In the genomic region with DNA sequence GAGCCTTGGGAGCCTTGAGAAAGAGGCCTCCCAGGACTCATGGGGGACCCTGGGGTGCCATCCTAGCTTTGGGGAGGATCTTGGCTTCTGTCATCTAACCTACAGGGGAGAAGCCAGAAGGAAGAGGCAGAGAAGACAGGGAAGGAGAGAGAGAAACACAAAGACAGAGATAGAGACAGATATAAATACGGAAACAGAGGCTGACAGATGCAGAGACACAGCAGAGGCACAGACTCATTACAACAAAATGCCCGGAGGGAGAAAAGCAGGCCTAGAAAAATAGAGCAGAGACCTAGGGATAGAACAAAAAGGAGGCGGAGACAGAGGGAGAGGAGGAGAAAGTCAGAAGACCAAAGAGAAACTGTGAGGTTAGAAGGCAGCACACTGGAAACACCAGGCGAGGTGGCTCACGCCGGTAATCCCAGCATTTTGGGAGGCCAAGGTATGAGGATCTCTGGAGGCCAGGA, we compare ENCODE assay signal across 12 cellular contexts. TPM values are rescaled to one million over a fixed set of nuclear protein-coding genes. Genes with fewer than 3 reads are reported as not detected.
A peak's percentile ranks its signal among the peaks of the same experiment; 100 is the strongest.
DNase-seq lines count a peak whose midpoint lies in the region; ATAC-seq, FAIRE-seq and TF ChIP-seq lines count a peak whose summit lies in the region.
"Had no signal": no experiment of that assay in that cellular context is flagged by ENCODE, and none has a peak within 500 bp of the region (broad histone marks: within the 10 kb centered on the region; RNA-seq: fewer than 3 reads in every experiment).

No MANE protein-coding gene starts in this region.

- ATAC-seq in heart right ventricle (no peak), left cardiac atrium (no peak), GM18861 (IDR thresholded peaks at IDR 0.05; ENCODE audit: unreplicated experiment) (no peak)

- H3K79me2 ChIP-seq in H1 (ENCODE audit: control insufficient read depth in 1 of 2, insufficient read depth in 2 of 2, low read length in 2 of 2) = no peaks in the 10 kb centered on the region

- H3K4me3 ChIP-seq in heart right ventricle (peak overlapping the region in 9 of 10 donors; percentile 62 to 82 (median 71)), H1 (ENCODE audit: extremely low read depth in 1 of 4, insufficient read depth in 2 of 4, low read depth in 3 of 4, low read length in 4 of 4) (no peak overlapping the region), muscle layer of duodenum (ENCODE audit: low read depth in 1 of 2, low read length in 2 of 2) (peak overlapping the region in 1 of 2 donors; percentile 47), urinary bladder (ENCODE audit: low read depth, low read length) (no peak overlapping the region)

- H2AFZ ChIP-seq in H1 (ENCODE audit: low read length) = no peak overlapping the region

- no peak for FAIRE-seq in H1 (lab: Jason Lieb, UNC)

- no peak for DNase-seq in heart right ventricle
- no peak for DNase-seq in left cardiac atrium
- DNase-seq in H1 (ENCODE audit: low read depth in 1 of 2, low spot score in 2 of 2) = no peak
- no peak for DNase-seq in NCI-H2107 treated with DMSO at 0.1 percent for 48 hours (lab: John Stamatoyannopoulos, UW; ENCODE audit: unreplicated experiment)
- DNase-seq in NCI-H774 (lab: John Stamatoyannopoulos, UW) = no peak
- DNase-seq: cerebellar nuclear complex, KBM-7 had no signal

- H4K20me1 ChIP-seq in H1 (replicated peaks in 1 of 2; ENCODE audit: control insufficient read depth in 1 of 2, insufficient read depth in 2 of 2, low read length in 2 of 2) = no peaks in the 10 kb centered on the region

- H4K5ac ChIP-seq in H1 (ENCODE audit: insufficient read length, low read depth, low read length) = no peak overlapping the region

- H3K14ac ChIP-seq in H1 (ENCODE audit: insufficient read length) = no peak overlapping the region

- no peak overlapping the region for H3K18ac ChIP-seq in H1 (ENCODE audit: extremely low read depth, low read length)

- no peak overlapping the region for H2BK15ac ChIP-seq in H1 (ENCODE audit: low read length)

- CTCF ChIA-PET in H1 (lab: Charles Lee; ENCODE audit: partially characterized antibody) = interaction anchor here (1.0 to 31.4 kb wide), 9 partner anchors 19 to 271 kb away, joined by 3 to 719 read pairs (median 158); partner anchors contain the start of genes INSRR, LRRC71 and NTRK1

- H2BK20ac ChIP-seq in H1 (ENCODE audit: low read length) = no peak overlapping the region

- no peak overlapping the region for H3K56ac ChIP-seq in H1 (replicated peaks; ENCODE audit: insufficient read length, low read depth, low read length)

- no peak overlapping the region for H4K91ac ChIP-seq in H1 (replicated peaks; ENCODE audit: insufficient read length, low read length)

- no peak for TF ChIP-seq EP300 in H1 (IDR thresholded peaks at IDR 0.05; ENCODE audit: borderline replicate concordance in 1 of 2, low read depth in 2 of 2, low read length in 2 of 2)

- H2BK120ac ChIP-seq in H1 (replicated peaks; ENCODE audit: low read depth, low read length) = no peak overlapping the region

- intact Hi-C loops in heart right ventricle (cut with DNase I) = loop anchor here in 1 of 10 donors (10.0 kb wide), 1 partner anchor 231 kb away; no protein-coding TSS in a partner anchor
- intact Hi-C loops in left cardiac atrium (cut with DNase I) = no loop called here

- no peaks in the 10 kb centered on the region for H3K79me1 ChIP-seq in H1 (ENCODE audit: low read depth, low read length)

- H4K8ac ChIP-seq in H1 (ENCODE audit: extremely low read depth, insufficient read depth, low read length) = no peak overlapping the region

- H3K9me3 ChIP-seq in heart right ventricle = no peaks in the 10 kb centered on the region
- H3K9me3 ChIP-seq in H1 (ENCODE audit: insufficient read depth in 2 of 2, low read depth in 1 of 2, low read length in 1 of 2) = no peaks in the 10 kb centered on the region
- H3K9me3 ChIP-seq in muscle layer of duodenum (ENCODE audit: control insufficient read depth in 1 of 2, low read length in 2 of 2) = no peaks in the 10 kb centered on the region

- TF ChIP-seq POLR2A in H1 (IDR thresholded peaks at IDR 0.05; ENCODE audit: control extremely low read depth in 1 of 2, low read depth in 2 of 2, low read length in 2 of 2) = no peak

- H3K23ac ChIP-seq in H1 (ENCODE audit: insufficient read length) = no peak overlapping the region

- H3K4me2 ChIP-seq in H1 (ENCODE audit: insufficient read depth in 1 of 2, low read depth in 2 of 2, low read length in 2 of 2) = no peak overlapping the region

- peaks cover 0 to 43% (median 9%) of the 10 kb centered on the region in 7 donors for H3K27me3 ChIP-seq in heart right ventricle
- peaks cover 8 to 47% (median 40%) of the 10 kb centered on the region in 4 experiments for H3K27me3 ChIP-seq in H1 (replicated peaks in 1 of 4; ENCODE audit: control insufficient read depth in 3 of 4, extremely low read depth in 1 of 4, insufficient read depth in 3 of 4, low read length in 3 of 4)
- H3K27me3 ChIP-seq in muscle layer of duodenum (ENCODE audit: low read depth, low read length) = peaks cover 16% of the 10 kb centered on the region

- TF ChIP-seq CTCF in heart right ventricle (IDR thresholded peaks at IDR 0.05) (no peak), H1 (IDR thresholded peaks at IDR 0.05; ENCODE audit: control extremely low read depth in 1 of 3, insufficient read depth in 1 of 3, low read depth in 1 of 3, low read length in 3 of 3) (no peak)

- no peak overlapping the region for H2AK5ac ChIP-seq in H1 (ENCODE audit: low read depth, low read length)

- H3K27ac ChIP-seq in heart right ventricle = peak overlapping the region; percentile 89 to 98 (median 96)
- H3K27ac ChIP-seq in H1 (ENCODE audit: low read depth, low read length) = no peak overlapping the region
- H3K27ac ChIP-seq in muscle layer of duodenum (ENCODE audit: low read length) = peak overlapping the region; percentile 54
- peak overlapping the region; percentile 25 for H3K27ac ChIP-seq in urinary bladder (ENCODE audit: low read depth)

- H2BK5ac ChIP-seq in H1 (ENCODE audit: low read depth, low read length) = no peak overlapping the region

- POLR2A ChIA-PET in H1 (lab: Charles Lee; ENCODE audit: partially characterized antibody) = interaction anchor here (1.4 to 2.3 kb wide), 3 partner anchors 32 to 170 kb away, joined by 3 to 6 read pairs (median 4); no protein-coding TSS in a partner anchor

- peaks cover 2% of the 10 kb centered on the region; the same call in 1 of the 2 replicates for H3K23me2 ChIP-seq in H1 (ENCODE audit: low read depth, low read length)

- no peak for TF ChIP-seq RAD21 in H1 (IDR thresholded peaks at IDR 0.05 in 1 of 2, conservative IDR thresholded peaks at IDR 0.05 in 1 of 2; ENCODE audit: low read depth in 2 of 2, low read length in 2 of 2)

- H3K36me3 ChIP-seq in heart right ventricle (no peaks in the 10 kb centered on the region), H1 (ENCODE audit: control insufficient read depth in 2 of 4, insufficient read depth in 4 of 4, low read length in 3 of 4) (no peaks in the 10 kb centered on the region), muscle layer of duodenum (ENCODE audit: control insufficient read depth in 1 of 2, insufficient read depth in 2 of 2, low read length in 2 of 2) (no peaks in the 10 kb centered on the region), urinary bladder (ENCODE audit: insufficient read depth) (no peaks in the 10 kb centered on the region)

- H3K9ac ChIP-seq in H1 (replicated peaks in 1 of 4; ENCODE audit: extremely low read depth in 1 of 4, low read depth in 3 of 4, low read length in 3 of 4) = no peak overlapping the region

- H3K4me1 ChIP-seq in heart right ventricle (peaks cover 26 to 86% (median 75%) of the 10 kb centered on the region in 9 donors), H1 (replicated peaks in 1 of 4; ENCODE audit: control insufficient read depth in 3 of 4, insufficient read depth in 4 of 4, low read length in 3 of 4) (peaks cover 0 to 10% (median 5%) of the 10 kb centered on the region in 4 experiments; a peak in 4 of 7 replicates), muscle layer of duodenum (ENCODE audit: control insufficient read depth in 1 of 2, insufficient read depth in 2 of 2, low read length in 2 of 2) (peaks cover 0 to 18% of the 10 kb centered on the region in 2 donors), urinary bladder (ENCODE audit: insufficient read depth) (peaks cover 3% of the 10 kb centered on the region)

- H2BK12ac ChIP-seq in H1 (ENCODE audit: low read depth, low read length) = no peak overlapping the region

- 69 to 72% methylated on average over 6 of the region's 6 CpGs for WGBS in heart right ventricle, 2 donors
- WGBS in H1 (ENCODE audit: extremely low coverage in 1 of 2, insufficient coverage in 1 of 2, insufficient read length in 1 of 2, insufficient replicate concordance in 2 of 2, low coverage in 1 of 2, low lambda C conversion rate in 2 of 2, missing lambda C conversion rate in 1 of 2), 2 experiments = 92% methylated on average over 6 of the region's 6 CpGs; no CpG with 5 or more reads in 1 of the 2 experiments
- whole genome bisulfite sequencing in urinary bladder = 77% methylated on average over 6 of the region's 6 CpGs

- H3K4ac ChIP-seq in H1 (replicated peaks; ENCODE audit: insufficient read length, low read depth, low read length) = no peak overlapping the region

RNA-seq across cellular contexts. Expression of gene PEAR1, which starts 1.9 kb away (rescaled TPM):
- total RNA-seq in heart right ventricle (10 to 100 TPM in 2 of 10 donors, 1 to 10 TPM in 8; 3.8 to 12.4 (median 7.1) TPM), left cardiac atrium (10 to 100 TPM in 1 of 2 donors, 1 to 10 TPM in 1; 7.2 to 10.4 TPM), urinary bladder (9.3 TPM)
- polyA plus RNA-seq in heart right ventricle (10 to 100 TPM in 1 of 2 donors, 1 to 10 TPM in 1; 6.2 to 13.7 TPM), H1 (2011; rRNA removed) (0.63 and 0.77 TPM in 2 replicates), urinary bladder (13.1 TPM)
- 0.71 and 0.82 TPM in 2 replicates for total RNA-seq in H1 (2021; fragmentation: NEBNext Ultra II Directional; extraction: Animal tissue kit (Norgen Biotek cat#: 25700))
- 0.44 TPM for polyA plus RNA-seq in H1 (2011; cell fraction: cytosol; rRNA removed)
- 3.3 TPM for polyA plus RNA-seq in H1 (2011; cell fraction: nucleus; rRNA removed)
- polyA plus RNA-seq in H1 (2012, experiment 1 of 2) = 0.26 to 0.88 TPM (median 0.65 TPM) in 4 replicates
- 0.39 TPM for polyA plus RNA-seq in H1 (2012, experiment 2 of 2)
- polyA plus RNA-seq in H1 (2013, experiment 1 of 2) = 0.53 TPM
- 0.42 TPM for polyA plus RNA-seq in H1 (2013, experiment 2 of 2)
- polyA minus RNA-seq in H1 (2011; rRNA and poly(A)+ RNA removed) = 0.13 and 0.22 TPM in 2 replicates
- 0.37 TPM for polyA minus RNA-seq in H1 (2011; cell fraction: cytosol; rRNA and poly(A)+ RNA removed)
- polyA minus RNA-seq in H1 (2011; cell fraction: nucleus; rRNA and poly(A)+ RNA removed) = 1.5 TPM
- total RNA-seq: progenitor cell of endocrine pancreas had no signal

RNA-seq across cellular contexts. Expression of gene LRRC71, which starts 25.0 kb away (rescaled TPM):
- total RNA-seq in heart right ventricle (under 1 TPM in 3 of 10 donors, not detected in 7; 0.15 to 0.38 (median 0.35) TPM), left cardiac atrium (not detected), urinary bladder (0.16 TPM)
- polyA plus RNA-seq in heart right ventricle (under 1 TPM; 0.06 to 0.51 TPM), H1 (2011; rRNA removed) (0.05 and 0.16 TPM in 2 replicates), urinary bladder (not detected)
- not detected in 2 replicates for total RNA-seq in H1 (2021; fragmentation: NEBNext Ultra II Directional; extraction: Animal tissue kit (Norgen Biotek cat#: 25700))
- polyA plus RNA-seq in H1 (2011; cell fraction: cytosol; rRNA removed) = 0.27 TPM
- 0.46 TPM for polyA plus RNA-seq in H1 (2011; cell fraction: nucleus; rRNA removed)
- 0.12 to 0.59 TPM (median 0.31 TPM) in 4 replicates for polyA plus RNA-seq in H1 (2012, experiment 1 of 2)
- not detected for polyA plus RNA-seq in H1 (2012, experiment 2 of 2)
- 0.12 TPM for polyA plus RNA-seq in H1 (2013, experiment 1 of 2)
- 0.11 TPM for polyA plus RNA-seq in H1 (2013, experiment 2 of 2)
- 0.24 TPM in 1 of 2 replicates, not detected in the other for polyA minus RNA-seq in H1 (2011; rRNA and poly(A)+ RNA removed)
- not detected for polyA minus RNA-seq in H1 (2011; cell fraction: cytosol; rRNA and poly(A)+ RNA removed)
- polyA minus RNA-seq in H1 (2011; cell fraction: nucleus; rRNA and poly(A)+ RNA removed) = not detected
- total RNA-seq: NCI-H460, progenitor cell of endocrine pancreas had no signal

RNA-seq across cellular contexts. Expression of gene NTRK1, which starts 34.8 kb away (rescaled TPM):
- total RNA-seq in heart right ventricle (1 to 10 TPM in 4 of 10 donors, under 1 TPM in 6; 0.15 to 3.7 (median 0.69) TPM), left cardiac atrium (1 to 10 TPM; 2.1 to 2.5 TPM), urinary bladder (0.37 TPM)
- polyA plus RNA-seq in heart right ventricle (1 to 10 TPM in 1 of 2 donors, under 1 TPM in 1; 0.28 to 1.5 TPM), H1 (2011; rRNA removed) (0.12 and 0.13 TPM in 2 replicates), urinary bladder (1.0 TPM)
- total RNA-seq in H1 (2021; fragmentation: NEBNext Ultra II Directional; extraction: Animal tissue kit (Norgen Biotek cat#: 25700)) = 0.24 and 0.27 TPM in 2 replicates
- polyA plus RNA-seq in H1 (2011; cell fraction: cytosol; rRNA removed) = 0.06 TPM
- 0.74 TPM for polyA plus RNA-seq in H1 (2011; cell fraction: nucleus; rRNA removed)
- polyA plus RNA-seq in H1 (2012, experiment 1 of 2) = 0.05 to 0.15 TPM (median 0.13 TPM) in 3 of 4 replicates, not detected in the other
- polyA plus RNA-seq in H1 (2012, experiment 2 of 2) = 0.05 TPM
- 0.18 TPM for polyA plus RNA-seq in H1 (2013, experiment 1 of 2)
- 0.06 TPM for polyA plus RNA-seq in H1 (2013, experiment 2 of 2)
- 0.12 and 0.13 TPM in 2 replicates for polyA minus RNA-seq in H1 (2011; rRNA and poly(A)+ RNA removed)
- polyA minus RNA-seq in H1 (2011; cell fraction: cytosol; rRNA and poly(A)+ RNA removed) = not detected
- not detected for polyA minus RNA-seq in H1 (2011; cell fraction: nucleus; rRNA and poly(A)+ RNA removed)
- total RNA-seq: progenitor cell of endocrine pancreas had no signal

RNA-seq across cellular contexts. Expression of gene INSRR, which starts 36.5 kb away (rescaled TPM):
- total RNA-seq in heart right ventricle (under 1 TPM; 0.04 to 0.20 (median 0.07) TPM), left cardiac atrium (under 1 TPM; 0.05 to 0.12 TPM), urinary bladder (0.11 TPM)
- polyA plus RNA-seq in heart right ventricle (under 1 TPM; 0.01 to 0.80 TPM), H1 (2011; rRNA removed) (0.02 TPM in 2 replicates), urinary bladder (0.04 TPM)
- total RNA-seq in H1 (2021; fragmentation: NEBNext Ultra II Directional; extraction: Animal tissue kit (Norgen Biotek cat#: 25700)) = not detected in 2 replicates
- not detected for polyA plus RNA-seq in H1 (2011; cell fraction: cytosol; rRNA removed)
- polyA plus RNA-seq in H1 (2011; cell fraction: nucleus; rRNA removed) = 0.17 TPM
- polyA plus RNA-seq in H1 (2012, experiment 1 of 2) = 0.03 to 0.04 TPM in 2 of 4 replicates, not detected in the others
- 0.03 TPM for polyA plus RNA-seq in H1 (2012, experiment 2 of 2)
- polyA plus RNA-seq in H1 (2013, experiment 1 of 2) = not detected
- polyA plus RNA-seq in H1 (2013, experiment 2 of 2) = under 0.01 TPM
- 0.07 TPM in 1 of 2 replicates, not detected in the other for polyA minus RNA-seq in H1 (2011; rRNA and poly(A)+ RNA removed)
- not detected for polyA minus RNA-seq in H1 (2011; cell fraction: cytosol; rRNA and poly(A)+ RNA removed)
- 0.10 TPM for polyA minus RNA-seq in H1 (2011; cell fraction: nucleus; rRNA and poly(A)+ RNA removed)
- total RNA-seq: progenitor cell of endocrine pancreas had no signal

Comparison
In these comparisons a context has a peak if more than half of its experiments do, and no peak if none do; other contexts are left out.
1. H3K4me3 ChIP-seq: peak in heart right ventricle (9 of 10); none in H1 (0 of 4) and urinary bladder (single experiment).